ENCODE assay signal across 12 cellular contexts in the genomic region with DNA sequence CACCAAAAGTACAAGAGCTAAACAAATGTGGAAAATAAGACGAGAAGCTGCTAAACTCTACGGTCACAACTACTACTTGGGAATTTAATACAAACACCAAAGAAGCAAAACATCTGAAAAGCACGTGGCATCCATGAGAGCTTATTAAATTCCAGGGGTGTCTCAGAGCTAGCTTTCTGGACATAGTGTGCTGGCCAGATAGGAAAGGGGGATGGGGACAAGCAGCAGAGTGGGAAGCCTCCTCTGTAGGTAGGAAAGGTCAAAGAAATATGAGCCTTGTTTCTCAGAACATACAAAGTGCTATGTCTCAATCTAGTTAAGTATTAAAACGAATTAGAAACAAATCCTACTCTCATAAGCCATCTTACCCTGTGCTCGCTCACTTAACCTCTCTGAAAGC. TPM values are rescaled to one million over a fixed set of nuclear protein-coding genes. Genes with fewer than 3 reads are reported as not detected.
DNase-seq lines count a peak whose midpoint lies in the region; ATAC-seq, FAIRE-seq and TF ChIP-seq lines count a peak whose summit lies in the region.
"Had no signal": no experiment of that assay in that cellular context is flagged by ENCODE, and none has a peak within 500 bp of the region (broad histone marks: within the 10 kb centered on the region; RNA-seq: fewer than 3 reads in every experiment).

No MANE protein-coding gene starts in this region.

- no peak overlapping the region for H3K4me3 ChIP-seq in fibroblast of pulmonary artery (replicated peaks; ENCODE audit: low read depth, low read length)

- no peak for FAIRE-seq in urothelium cell line (lab: Jason Lieb, UNC)
- FAIRE-seq: A204.1 had no signal

- peaks cover 11% of the 10 kb centered on the region for H3K4me1 Mint-ChIP-seq in stimulated activated naive CD8-positive, alpha-beta T cell treated with anti-CD3 and anti-CD28 coated beads, Interleukin-15, Interleukin-2, amounts not matched to agents 100 ng/mL and 50 ng/mL, for 24 hours (ENCODE audit: low read depth)
- peaks cover 19% of the 10 kb centered on the region for H3K4me1 Mint-ChIP-seq in stimulated activated naive CD8-positive, alpha-beta T cell treated with anti-CD3 and anti-CD28 coated beads, Interleukin-15, amount 100 ng/mL, for 72 hours
- H3K4me1 Mint-ChIP-seq in nephron = peaks cover 14% of the 10 kb centered on the region

- TF ChIP-seq CTCF in fibroblast of pulmonary artery (IDR thresholded peaks at IDR 0.05; ENCODE audit: low read length, missing control alignments) (no peak), nephron (IDR thresholded peaks at IDR 0.05; ENCODE audit: unreplicated experiment in 3 of 3) (no peak)

- intact Hi-C loops in posterior vena cava (cut with DNase I) = loop anchor here in 1 of 2 donors (10.0 kb wide), 1 partner anchor 549 kb away; no protein-coding TSS in a partner anchor

- H3K9me3 Mint-ChIP-seq in stimulated activated naive CD8-positive, alpha-beta T cell treated with anti-CD3 and anti-CD28 coated beads, Interleukin-15, Interleukin-2, amounts not matched to agents 100 ng/mL and 50 ng/mL, for 24 hours = no peaks in the 10 kb centered on the region
- no peaks in the 10 kb centered on the region for H3K9me3 Mint-ChIP-seq in stimulated activated naive CD8-positive, alpha-beta T cell treated with anti-CD3 and anti-CD28 coated beads, Interleukin-15, amount 100 ng/mL, for 72 hours
- H3K9me3 Mint-ChIP-seq in nephron = no peaks in the 10 kb centered on the region

- no peak overlapping the region for H3K4me3 Mint-ChIP-seq in stimulated activated naive CD8-positive, alpha-beta T cell treated with anti-CD3 and anti-CD28 coated beads, Interleukin-15, Interleukin-2, amounts not matched to agents 100 ng/mL and 50 ng/mL, for 24 hours
- no peak overlapping the region for H3K4me3 Mint-ChIP-seq in stimulated activated naive CD8-positive, alpha-beta T cell treated with anti-CD3 and anti-CD28 coated beads, Interleukin-15, amount 100 ng/mL, for 72 hours
- no peak overlapping the region for H3K4me3 Mint-ChIP-seq in nephron
- H3K4me3 Mint-ChIP-seq: activated naive CD8-positive, alpha-beta T cell had no signal

- H3K27ac Mint-ChIP-seq in stimulated activated naive CD8-positive, alpha-beta T cell treated with anti-CD3 and anti-CD28 coated beads, Interleukin-15, Interleukin-2, amounts not matched to agents 100 ng/mL and 50 ng/mL, for 24 hours = peak overlapping the region; percentile 6
- H3K27ac Mint-ChIP-seq in stimulated activated naive CD8-positive, alpha-beta T cell treated with anti-CD3 and anti-CD28 coated beads, Interleukin-15, amount 100 ng/mL, for 72 hours = no peak overlapping the region
- peak overlapping the region; percentile 73 to 90 (median 88) for H3K27ac Mint-ChIP-seq in nephron
- H3K27ac Mint-ChIP-seq: activated naive CD8-positive, alpha-beta T cell had no signal

- no peaks in the 10 kb centered on the region for H3K27me3 Mint-ChIP-seq in stimulated activated naive CD8-positive, alpha-beta T cell treated with anti-CD3 and anti-CD28 coated beads, Interleukin-15, Interleukin-2, amounts not matched to agents 100 ng/mL and 50 ng/mL, for 24 hours
- no peaks in the 10 kb centered on the region for H3K27me3 Mint-ChIP-seq in stimulated activated naive CD8-positive, alpha-beta T cell treated with anti-CD3 and anti-CD28 coated beads, Interleukin-15, amount 100 ng/mL, for 72 hours
- H3K27me3 Mint-ChIP-seq in nephron (ENCODE audit: low read depth) = no peaks in the 10 kb centered on the region
- H3K27me3 Mint-ChIP-seq: activated naive CD8-positive, alpha-beta T cell had no signal

- no peak for ATAC-seq in stimulated activated naive CD8-positive, alpha-beta T cell treated with anti-CD3 and anti-CD28 coated beads, Interleukin-15, amount 100 ng/mL, for 72 hours

- DNase-seq in stimulated activated naive CD8-positive, alpha-beta T cell treated with anti-CD3 and anti-CD28 coated beads, Interleukin-15, amount 100 ng/mL, for 72 hours = no peak
- peak; percentile 38 for DNase-seq in fibroblast of pulmonary artery (ENCODE audit: low read depth)
- no peak for DNase-seq in GF-D8 (lab: John Stamatoyannopoulos, UW)
- DNase-seq in NCI-H526 treated with DMSO at 0.1 percent for 48 hours (lab: John Stamatoyannopoulos, UW) = no peak
- DNase-seq in posterior vena cava (ENCODE audit: low spot score) = no peak
- DNase-seq in urothelium cell line (ENCODE audit: low spot score) = no peak
- DNase-seq: activated CD4-positive, CD25-positive, alpha-beta regulatory T cell treated with anti-CD3 and anti-CD28 coated beads, Interleukin-2, amount 50 U/mL, for 72 hours; NCI-H2029 had no signal

- H3K36me3 Mint-ChIP-seq in stimulated activated naive CD8-positive, alpha-beta T cell treated with anti-CD3 and anti-CD28 coated beads, Interleukin-15, Interleukin-2, amounts not matched to agents 100 ng/mL and 50 ng/mL, for 24 hours (ENCODE audit: low read depth) = peaks cover 23% of the 10 kb centered on the region
- peaks cover 26% of the 10 kb centered on the region for H3K36me3 Mint-ChIP-seq in nephron (ENCODE audit: low read depth)

RNA-seq across cellular contexts. Expression of a gene that starts 51.3 kb away (rescaled TPM):
- 10 to 100 TPM; 74.4 to 89.3 TPM for total RNA-seq in posterior vena cava

Comparison
In these comparisons a context has a peak if more than half of its experiments do, and no peak if none do; other contexts are left out.
1. H3K27ac Mint-ChIP-seq: peak in stimulated activated naive CD8-positive, alpha-beta T cell treated with anti-CD3 and anti-CD28 coated beads, Interleukin-15, Interleukin-2, amounts not matched to agents 100 ng/mL and 50 ng/mL, for 24 hours (single experiment) and nephron (3 of 3); none in stimulated activated naive CD8-positive, alpha-beta T cell treated with anti-CD3 and anti-CD28 coated beads, Interleukin-15, amount 100 ng/mL, for 72 hours (0 of 2).